Comparison of ENCODE assay signal across 44 cellular contexts in genomic region chr20:33147299-33147698, GRCh38. TPM values are rescaled to one million over a fixed set of nuclear protein-coding genes. Genes with fewer than 3 reads are reported as not detected.
"Had no signal": no experiment of that assay in that cellular context is flagged by ENCODE, and none has a peak within 500 bp of the region (broad histone marks: within the 10 kb centered on the region; RNA-seq: fewer than 3 reads in every experiment).

No MANE protein-coding gene starts in this region.

- H3K4me1 Mint-ChIP-seq: activated naive CD4-positive, alpha-beta T cell treated with anti-CD3 and anti-CD28 coated beads, Interleukin-2, amount 10 ng/mL, durations not matched to agents 7 days and 5 days; activated naive CD4-positive, alpha-beta T cell treated with anti-CD3 and anti-CD28 coated beads, Interleukin-2, amount 50 U/mL, for 24 hours; activated naive CD8-positive, alpha-beta T cell treated with anti-CD3 and anti-CD28 coated beads for 36 hours; activated naive CD8-positive, alpha-beta T cell treated with anti-CD3 and anti-CD28 coated beads, Interleukin-2, amount 10 ng/mL, durations not matched to agents 7 days and 5 days; activated naive CD8-positive, alpha-beta T cell treated with anti-CD3 and anti-CD28 coated beads, Interleukin-2, amount 50 U/mL, for 24 hours; activated T-helper 17 cell treated with anti-CD3 and anti-CD28 coated beads, Interleukin-2, amount 50 U/mL, for 72 hours; brain; central memory CD8-positive, alpha-beta T cell had no signal

- H3K27ac Mint-ChIP-seq: activated naive CD4-positive, alpha-beta T cell treated with anti-CD3 and anti-CD28 coated beads for 36 hours; activated naive CD4-positive, alpha-beta T cell treated with anti-CD3 and anti-CD28 coated beads, Interleukin-2, amount 10 ng/mL, durations not matched to agents 7 days and 5 days; activated naive CD4-positive, alpha-beta T cell treated with anti-CD3 and anti-CD28 coated beads, Interleukin-2, amount 50 U/mL, for 24 hours; activated naive CD4-positive, alpha-beta T cell treated with anti-CD3 and anti-CD28 coated beads, Interleukin-2, amount 50 U/mL, for 72 hours; activated naive CD8-positive, alpha-beta T cell; activated naive CD8-positive, alpha-beta T cell treated with anti-CD3 and anti-CD28 coated beads for 36 hours; activated naive CD8-positive, alpha-beta T cell treated with anti-CD3 and anti-CD28 coated beads, Interleukin-2, amount 10 ng/mL, durations not matched to agents 7 days and 5 days; activated naive CD8-positive, alpha-beta T cell treated with anti-CD3 and anti-CD28 coated beads, Interleukin-2, amount 50 U/mL, for 24 hours; activated T-cell treated with anti-CD3 and anti-CD28 coated beads, Interleukin-2, amount 50 U/mL, for 24 hours; activated T-cell treated with anti-CD3 and anti-CD28 coated beads, Interleukin-2, amount 50 U/mL, for 72 hours; activated T-helper 1 cell treated with anti-CD3 and anti-CD28 coated beads, Interleukin-12 subunit alpha, Interleukin-12 subunit beta, Interleukin-2, Interleukin-4 antibody, amounts not matched to agents 30 ng/mL and 10 ng/mL and 1 ng/mL, durations not matched to agents 14 hours and 24 hours and 36 hours; activated T-helper 17 cell treated with anti-CD3 and anti-CD28 coated beads, Interleukin-2, amount 50 U/mL, for 72 hours; activated T-helper 2 cell treated with anti-CD3 and anti-CD28 coated beads, Interferon-gamma antibody, Interleukin-2, Interleukin-4, amounts not matched to agents 10 μg/mL and 5 μg/mL and 100 μg/mL, durations not matched to agents 14 hours and 24 hours and 36 hours; brain had no signal

- H3K4me1 ChIP-seq: adrenal gland, ascending aorta, body of pancreas, breast epithelium had no signal

- H3K36me3 Mint-ChIP-seq: activated naive CD4-positive, alpha-beta T cell treated with anti-CD3 and anti-CD28 coated beads, Interleukin-2, amount 10 ng/mL, durations not matched to agents 7 days and 5 days; activated naive CD4-positive, alpha-beta T cell treated with anti-CD3 and anti-CD28 coated beads, Interleukin-2, amount 50 U/mL, for 24 hours; activated naive CD4-positive, alpha-beta T cell treated with anti-CD3 and anti-CD28 coated beads, Interleukin-2, amount 50 U/mL, for 72 hours; activated naive CD8-positive, alpha-beta T cell; activated naive CD8-positive, alpha-beta T cell treated with anti-CD3 and anti-CD28 coated beads for 36 hours; activated naive CD8-positive, alpha-beta T cell treated with anti-CD3 and anti-CD28 coated beads, Interleukin-2, amount 10 ng/mL, durations not matched to agents 7 days and 5 days; brain had no signal

- H3K36me3 ChIP-seq: adrenal gland, ascending aorta, brain microvascular endothelial cell, breast epithelium, cardiac muscle cell had no signal

- H3K9me3 Mint-ChIP-seq: activated naive CD4-positive, alpha-beta T cell treated with anti-CD3 and anti-CD28 coated beads for 36 hours; activated naive CD4-positive, alpha-beta T cell treated with anti-CD3 and anti-CD28 coated beads, Interleukin-2, amount 10 ng/mL, durations not matched to agents 7 days and 5 days; activated naive CD4-positive, alpha-beta T cell treated with anti-CD3 and anti-CD28 coated beads, Interleukin-2, amount 50 U/mL, for 24 hours; activated naive CD4-positive, alpha-beta T cell treated with anti-CD3 and anti-CD28 coated beads, Interleukin-2, amount 50 U/mL, for 72 hours; activated naive CD8-positive, alpha-beta T cell treated with anti-CD3 and anti-CD28 coated beads for 36 hours; activated naive CD8-positive, alpha-beta T cell treated with anti-CD3 and anti-CD28 coated beads, Interleukin-2, amount 10 ng/mL, durations not matched to agents 7 days and 5 days; activated naive CD8-positive, alpha-beta T cell treated with anti-CD3 and anti-CD28 coated beads, Interleukin-2, amount 50 U/mL, for 24 hours; activated T-cell treated with anti-CD3 and anti-CD28 coated beads, Interleukin-2, amount 50 U/mL, for 24 hours; activated T-cell treated with anti-CD3 and anti-CD28 coated beads, Interleukin-2, amount 50 U/mL, for 4 hours; activated T-cell treated with anti-CD3 and anti-CD28 coated beads, Interleukin-2, amount 50 U/mL, for 72 hours; activated T-helper 1 cell treated with anti-CD3 and anti-CD28 coated beads, Interleukin-12 subunit alpha, Interleukin-12 subunit beta, Interleukin-2, Interleukin-4 antibody, amounts not matched to agents 30 ng/mL and 10 ng/mL and 1 ng/mL, durations not matched to agents 14 hours and 24 hours and 36 hours; activated T-helper 17 cell treated with anti-CD3 and anti-CD28 coated beads, Interleukin-2, amount 50 U/mL, for 72 hours; activated T-helper 2 cell treated with anti-CD3 and anti-CD28 coated beads, Interferon-gamma antibody, Interleukin-2, Interleukin-4, amounts not matched to agents 10 μg/mL and 5 μg/mL and 100 μg/mL, durations not matched to agents 14 hours and 24 hours and 36 hours; central memory CD8-positive, alpha-beta T cell had no signal

- FAIRE-seq: astrocyte, bronchial epithelial cell had no signal

- H3K27me3 ChIP-seq: ascending aorta, body of pancreas, brain microvascular endothelial cell had no signal

- H3K9me3 ChIP-seq: adrenal gland, ascending aorta, body of pancreas had no signal

- H3K4me3 Mint-ChIP-seq: activated naive CD4-positive, alpha-beta T cell treated with anti-CD3 and anti-CD28 coated beads for 36 hours; activated naive CD4-positive, alpha-beta T cell treated with anti-CD3 and anti-CD28 coated beads, Interleukin-2, amount 10 ng/mL, durations not matched to agents 7 days and 5 days; activated naive CD4-positive, alpha-beta T cell treated with anti-CD3 and anti-CD28 coated beads, Interleukin-2, amount 50 U/mL, for 24 hours; activated naive CD8-positive, alpha-beta T cell; activated naive CD8-positive, alpha-beta T cell treated with anti-CD3 and anti-CD28 coated beads for 36 hours; activated naive CD8-positive, alpha-beta T cell treated with anti-CD3 and anti-CD28 coated beads, Interleukin-2, amount 10 ng/mL, durations not matched to agents 7 days and 5 days; activated naive CD8-positive, alpha-beta T cell treated with anti-CD3 and anti-CD28 coated beads, Interleukin-2, amount 50 U/mL, for 24 hours; activated T-cell treated with anti-CD3 and anti-CD28 coated beads, Interleukin-2, amount 50 U/mL, for 24 hours; activated T-cell treated with anti-CD3 and anti-CD28 coated beads, Interleukin-2, amount 50 U/mL, for 4 hours; activated T-cell treated with anti-CD3 and anti-CD28 coated beads, Interleukin-2, amount 50 U/mL, for 72 hours; activated T-helper 1 cell treated with anti-CD3 and anti-CD28 coated beads, Interleukin-12 subunit alpha, Interleukin-12 subunit beta, Interleukin-2, Interleukin-4 antibody, amounts not matched to agents 30 ng/mL and 10 ng/mL and 1 ng/mL, durations not matched to agents 14 hours and 24 hours and 36 hours; activated T-helper 17 cell treated with anti-CD3 and anti-CD28 coated beads, Interleukin-2, amount 50 U/mL, for 72 hours; brain; central memory CD8-positive, alpha-beta T cell had no signal

- DNase-seq: activated effector memory CD4-positive, alpha-beta T cell treated with anti-CD3 and anti-CD28 coated beads, Interleukin-2, amount 50 U/mL, for 16 hours; activated effector memory CD4-positive, alpha-beta T cell treated with Interleukin-2 at 50 U/mL for 16 hours; activated gamma-delta T cell; activated gamma-delta T cell treated with Interleukin-2 at 50 U/mL for 16 hours; activated naive CD4-positive, alpha-beta T cell; activated naive CD4-positive, alpha-beta T cell treated with anti-CD3 and anti-CD28 coated beads for 36 hours; activated naive CD4-positive, alpha-beta T cell treated with anti-CD3 and anti-CD28 coated beads, Interleukin-2, amount 10 ng/mL, durations not matched to agents 7 days and 5 days; activated naive CD4-positive, alpha-beta T cell treated with anti-CD3 and anti-CD28 coated beads, Interleukin-2, amount 50 U/mL, for 16 hours; activated naive CD4-positive, alpha-beta T cell treated with Interleukin-2 at 50 U/mL for 16 hours; activated naive CD8-positive, alpha-beta T cell treated with anti-CD3 and anti-CD28 coated beads for 36 hours; activated naive CD8-positive, alpha-beta T cell treated with anti-CD3 and anti-CD28 coated beads, Interleukin-2, amount 10 ng/mL, durations not matched to agents 7 days and 5 days; activated naive CD8-positive, alpha-beta T cell treated with anti-CD3 and anti-CD28 coated beads, Interleukin-2, amount 50 U/mL, for 24 hours; activated T-cell treated with anti-CD3 and anti-CD28 coated beads, Interleukin-2, amount 50 U/mL, for 1 hour; activated T-cell treated with anti-CD3 and anti-CD28 coated beads, Interleukin-2, amount 50 U/mL, for 24 hours; activated T-cell treated with anti-CD3 and anti-CD28 coated beads, Interleukin-2, amount 50 U/mL, for 4 hours; activated T-cell treated with anti-CD3 and anti-CD28 coated beads, Interleukin-2, amount 50 U/mL, for 48 hours; activated T-cell treated with anti-CD3 and anti-CD28 coated beads, Interleukin-2, amount 50 U/mL, for 72 hours; adrenal gland; amniotic stem cell; amygdala; anterior cingulate cortex; aorta; body of pancreas; brain microvascular endothelial cell; caudate nucleus; central memory CD4-positive, alpha-beta T cell; cerebellar nuclear complex had no signal

- ATAC-seq: activated naive CD4-positive, alpha-beta T cell treated with anti-CD3 and anti-CD28 coated beads, Interleukin-2, amount 50 U/mL, for 72 hours; activated naive CD8-positive, alpha-beta T cell treated with anti-CD3 and anti-CD28 coated beads, Interleukin-2, amount 50 U/mL, for 24 hours; activated T-cell treated with anti-CD3 and anti-CD28 coated beads, Interleukin-2, amount 50 U/mL, for 4 hours; activated T-cell treated with anti-CD3 and anti-CD28 coated beads, Interleukin-2, amount 50 U/mL, for 72 hours; activated T-helper 17 cell treated with anti-CD3 and anti-CD28 coated beads, Interleukin-2, amount 50 U/mL, for 72 hours; body of pancreas had no signal

- H3K27ac ChIP-seq: adrenal gland, ascending aorta, body of pancreas, brain microvascular endothelial cell, breast epithelium, cardiac muscle cell had no signal

- H3K4me3 ChIP-seq: adrenal gland, ascending aorta, body of pancreas, breast epithelium, cardiac muscle cell had no signal

RNA-seq across cellular contexts. Expression of gene BPIFA2, which starts 20.7 kb away (rescaled TPM):
- total RNA-seq: activated naive CD4-positive, alpha-beta T cell treated with anti-CD3 and anti-CD28 coated beads for 36 hours; activated naive CD4-positive, alpha-beta T cell treated with anti-CD3 and anti-CD28 coated beads, Interleukin-2, amount 50 U/mL, for 72 hours; activated naive CD8-positive, alpha-beta T cell treated with anti-CD3 and anti-CD28 coated beads for 36 hours; activated naive CD8-positive, alpha-beta T cell treated with anti-CD3 and anti-CD28 coated beads, Interleukin-2, amount 10 ng/mL, durations not matched to agents 7 days and 5 days; activated T-cell treated with anti-CD3 and anti-CD28 coated beads, Interleukin-2, amount 50 U/mL, for 4 hours; activated T-cell treated with anti-CD3 and anti-CD28 coated beads, Interleukin-2, amount 50 U/mL, for 72 hours; activated T-helper 1 cell treated with anti-CD3 and anti-CD28 coated beads, Interleukin-12 subunit alpha, Interleukin-12 subunit beta, Interleukin-2, Interleukin-4 antibody, amounts not matched to agents 30 ng/mL and 10 ng/mL and 1 ng/mL, durations not matched to agents 14 hours and 24 hours and 36 hours; activated T-helper 17 cell treated with anti-CD3 and anti-CD28 coated beads, Interleukin-2, amount 50 U/mL, for 72 hours; activated T-helper 2 cell treated with anti-CD3 and anti-CD28 coated beads, Interferon-gamma antibody, Interleukin-2, Interleukin-4, amounts not matched to agents 10 μg/mL and 5 μg/mL and 100 μg/mL, durations not matched to agents 14 hours and 24 hours and 36 hours; adrenal gland; aorta; ascending aorta; astrocyte; body of pancreas; breast epithelium; bronchial epithelial cell; cardiac muscle cell; cardiac septum; cerebellum; chondrocyte had no signal
- polyA plus RNA-seq: adipose tissue, adrenal gland, aorta, cardiac muscle cell had no signal
